19 cellular contexts compared by ENCODE assay signal in genomic region chr11:120354779-120355178, GRCh38.
"Had no signal": no experiment of that assay in that cellular context is flagged by ENCODE, and none has a peak within 500 bp of the region (broad histone marks: within the 10 kb centered on the region; RNA-seq: fewer than 3 reads in every experiment).

No MANE protein-coding gene starts in this region.

- DNase-seq: activated CD4-positive, alpha-beta T cell treated with anti-CD3 and anti-CD28 coated beads, Interleukin-2, amount 10 ng/mL, durations not matched to agents 24 days and 14 days; activated CD4-positive, CD25-positive, alpha-beta regulatory T cell; activated gamma-delta T cell treated with Interleukin-2 at 50 U/mL for 16 hours; amniotic stem cell; gastrocnemius medialis; heart right ventricle; left ventricle myocardium superior; nephron progenitor cell; occipital lobe; psoas muscle; sigmoid colon; stimulated activated CD4-positive, alpha-beta T cell treated with anti-CD3 and anti-CD28 coated beads, Interleukin-12 subunit alpha, Interleukin-12 subunit beta, amount 100 ng/mL, for 4 hours; stimulated activated CD4-positive, alpha-beta T cell treated with anti-CD3 and anti-CD28 coated beads, Interleukin-2, amount 100 ng/mL, for 24 hours; T-helper 2 cell had no signal

- H3K9me3 ChIP-seq: gastrocnemius medialis, heart right ventricle, psoas muscle, sigmoid colon, thoracic aorta had no signal

- H3K36me3 ChIP-seq: gastrocnemius medialis, heart right ventricle, sigmoid colon, thoracic aorta had no signal

- H3K27ac ChIP-seq: epithelial cell of prostate, gastrocnemius medialis, psoas muscle, sigmoid colon, thoracic aorta had no signal

- H3K4me3 ChIP-seq: gastrocnemius medialis, heart right ventricle, psoas muscle, sigmoid colon, thoracic aorta had no signal

- H3K36me3 Mint-ChIP-seq: stimulated activated effector memory CD8-positive, alpha-beta T cell treated with anti-CD3 and anti-CD28 coated beads, Interleukin-12 subunit alpha, Interleukin-12 subunit beta, amount 100 ng/mL, for 72 hours had no signal

- H3K27me3 ChIP-seq: gastrocnemius medialis, sigmoid colon had no signal

- H3K4me3 Mint-ChIP-seq: activated CD4-positive, alpha-beta T cell treated with anti-CD3 and anti-CD28 coated beads, Interleukin-2, amount 10 ng/mL, durations not matched to agents 24 days and 14 days; activated naive CD8-positive, alpha-beta T cell; brain; nephron progenitor cell; stimulated activated effector memory CD8-positive, alpha-beta T cell treated with anti-CD3 and anti-CD28 coated beads, Interleukin-12 subunit alpha, Interleukin-12 subunit beta, amount 100 ng/mL, for 72 hours had no signal

- H3K27me3 Mint-ChIP-seq: brain had no signal

- H3K9me3 Mint-ChIP-seq: activated CD4-positive, alpha-beta T cell treated with anti-CD3 and anti-CD28 coated beads, Interleukin-2, amount 10 ng/mL, durations not matched to agents 24 days and 14 days; stimulated activated effector memory CD8-positive, alpha-beta T cell treated with anti-CD3 and anti-CD28 coated beads, Interleukin-12 subunit alpha, Interleukin-12 subunit beta, amount 100 ng/mL, for 72 hours had no signal

- H3K27ac Mint-ChIP-seq: activated CD4-positive, alpha-beta T cell treated with anti-CD3 and anti-CD28 coated beads, Interleukin-2, amount 10 ng/mL, durations not matched to agents 24 days and 14 days; activated naive CD8-positive, alpha-beta T cell; brain; nephron progenitor cell; stimulated activated effector memory CD8-positive, alpha-beta T cell treated with anti-CD3 and anti-CD28 coated beads, Interleukin-12 subunit alpha, Interleukin-12 subunit beta, amount 100 ng/mL, for 72 hours had no signal

- H3K4me1 Mint-ChIP-seq: activated CD4-positive, alpha-beta T cell treated with anti-CD3 and anti-CD28 coated beads, Interleukin-2, amount 10 ng/mL, durations not matched to agents 24 days and 14 days had no signal
